ENCODE assay signal across 13 cellular contexts in genomic region chr10:27794157-27794556, GRCh38. TPM values are rescaled to one million over a fixed set of nuclear protein-coding genes. Genes with fewer than 3 reads are reported as not detected.
A peak's percentile ranks its signal among the peaks of the same experiment; 100 is the strongest.
DNase-seq lines count a peak whose midpoint lies in the region; ATAC-seq, FAIRE-seq and TF ChIP-seq lines count a peak whose summit lies in the region.
"Had no signal": no experiment of that assay in that cellular context is flagged by ENCODE, and none has a peak within 500 bp of the region (broad histone marks: within the 10 kb centered on the region; RNA-seq: fewer than 3 reads in every experiment).

No MANE protein-coding gene starts in this region.

- no peak overlapping the region for H2BK5ac ChIP-seq in mesendoderm (ENCODE audit: low read length)

- no peak overlapping the region for H4K8ac ChIP-seq in mesendoderm (ENCODE audit: low read depth, low read length)

- no peaks in the 10 kb centered on the region for H3K4me1 ChIP-seq in mesendoderm (ENCODE audit: control insufficient read depth, low read depth, low read length)

- ATAC-seq in HG03521 (IDR thresholded peaks at IDR 0.05; ENCODE audit: unreplicated experiment) = no peak
- ATAC-seq: right cardiac atrium had no signal

- peak; percentile 4 for DNase-seq in Daoy (ENCODE audit: low read depth)
- DNase-seq in KBM-7 = peak; percentile 10
- no peak for DNase-seq in brain microvascular endothelial cell
- DNase-seq in mesendoderm = peak; percentile 47
- DNase-seq in AG08395 (ENCODE audit: low spot score) = no peak
- DNase-seq in NCI-H1092 treated with DMSO at 0.1 percent for 48 hours (lab: John Stamatoyannopoulos, UW) = no peak
- no peak for DNase-seq in urothelium cell line (ENCODE audit: low spot score)
- DNase-seq: activated CD4-positive, alpha-beta T cell treated with anti-CD3 and anti-CD28 coated beads for 4 hours; NCI-H510A; right cardiac atrium had no signal

- H3K79me2 ChIP-seq in mesendoderm (ENCODE audit: control insufficient read depth, insufficient read depth, low read length) = no peaks in the 10 kb centered on the region

- FAIRE-seq in urothelium cell line (lab: Jason Lieb, UNC) = no peak
- FAIRE-seq: GM12892 had no signal

- H3K36me3 ChIP-seq in brain microvascular endothelial cell (replicated peaks) (no peaks in the 10 kb centered on the region), mesendoderm (ENCODE audit: control insufficient read depth, insufficient read depth, low read length) (no peaks in the 10 kb centered on the region)

- H3K4me3 ChIP-seq in brain microvascular endothelial cell (ENCODE audit: low read depth, low read length) = no peak overlapping the region
- H3K4me3 ChIP-seq in mesendoderm (ENCODE audit: low read length) = no peak overlapping the region

- H2BK120ac ChIP-seq in mesendoderm (ENCODE audit: low read depth, low read length) = no peak overlapping the region

- no peak overlapping the region for H2BK15ac ChIP-seq in mesendoderm (replicated peaks; ENCODE audit: low read depth)

- no peak overlapping the region for H3K23ac ChIP-seq in mesendoderm (ENCODE audit: low read length)

- peak; percentile 50 for TF ChIP-seq CTCF in brain microvascular endothelial cell (IDR thresholded peaks at IDR 0.05; ENCODE audit: low read depth, low read length, missing control alignments)

- no peak overlapping the region for H4K5ac ChIP-seq in mesendoderm (ENCODE audit: low read length)

- H2AK5ac ChIP-seq in mesendoderm (ENCODE audit: low read length) = no peak overlapping the region

- H3K56ac ChIP-seq in mesendoderm (ENCODE audit: low read length) = no peak overlapping the region

- H3K9ac ChIP-seq in mesendoderm (ENCODE audit: low read length) = no peak overlapping the region

- H3K27me3 ChIP-seq in brain microvascular endothelial cell (replicated peaks) = no peaks in the 10 kb centered on the region
- H3K27me3 ChIP-seq in mesendoderm (ENCODE audit: insufficient read depth, low read length, poor library complexity) = no peaks in the 10 kb centered on the region

- H3K27ac ChIP-seq in brain microvascular endothelial cell (no peak overlapping the region), mesendoderm (ENCODE audit: low read depth, low read length) (no peak overlapping the region)

- no CpG with 5 or more reads among the region's 1 CpG for WGBS in mesendoderm (ENCODE audit: extremely low coverage, insufficient coverage, low lambda C conversion rate)

- no peaks in the 10 kb centered on the region for H3K79me1 ChIP-seq in mesendoderm (ENCODE audit: low read length)

- H3K4me2 ChIP-seq in mesendoderm (ENCODE audit: low read length) = no peak overlapping the region

- no peak overlapping the region for H3K18ac ChIP-seq in mesendoderm (ENCODE audit: low read length)

- H3K4ac ChIP-seq in mesendoderm (ENCODE audit: low read depth, low read length) = no peak overlapping the region

- in situ Hi-C loops in KBM-7 (cut with MboI; ENCODE audit: low pct_unique_long_range_greater_than_20kb, low sequenced_read_pairs) = no loop called here
- in situ Hi-C loops in brain microvascular endothelial cell (cut with HindIII; ENCODE audit: low pct_ligation_motif_present, low sequenced_read_pairs) = no loop called here

RNA-seq across cellular contexts. Expression of gene MKX, which starts 48.5 kb away (rescaled TPM):
- 0.39 and 1.6 TPM in 2 replicates for total RNA-seq in Daoy (2014; rRNA removed; shearing (Covaris generic))
- polyA plus RNA-seq in mesendoderm (2013, experiment 1 of 2) = 1.9 TPM
- 1.8 TPM for polyA plus RNA-seq in mesendoderm (2013, experiment 2 of 2)
- total RNA-seq: activated T-helper 1 cell treated with anti-CD3 and anti-CD28 coated beads, Interleukin-12 subunit alpha, Interleukin-12 subunit beta, Interleukin-2, Interleukin-4 antibody, amounts not matched to agents 30 ng/mL and 10 ng/mL and 1 ng/mL, durations not matched to agents 14 hours and 24 hours and 36 hours had no signal

Comparison
In these comparisons a context has a peak if more than half of its experiments do, and no peak if none do; other contexts are left out.
1. DNase-seq: peak in Daoy (single experiment), KBM-7 (single experiment) and mesendoderm (single experiment); none in brain microvascular endothelial cell (single experiment), AG08395 (single experiment), NCI-H1092 treated with DMSO at 0.1 percent for 48 hours (single experiment) and urothelium cell line (single experiment).